8 cellular contexts compared by ENCODE assay signal in genomic region chr6:21592953-21593352, GRCh38. TPM values are rescaled to one million over a fixed set of nuclear protein-coding genes. Genes with fewer than 3 reads are reported as not detected.
DNase-seq lines count a peak whose midpoint lies in the region; ATAC-seq and TF ChIP-seq lines count a peak whose summit lies in the region.

No MANE protein-coding gene starts in this region.

- peaks cover 14 to 23% (median 20%) of the 10 kb centered on the region in 10 experiments for H3K4me1 ChIP-seq in BLaER1 treated with 17β-estradiol and CSF1 and Interleukin-3, amounts not matched to agents 10 nM and 100 nM
- no peaks in the 10 kb centered on the region for H3K4me1 ChIP-seq in colonic mucosa
- peaks cover 18% of the 10 kb centered on the region for H3K4me1 ChIP-seq in neural progenitor cell

- ATAC-seq in HG02588 (IDR thresholded peaks at IDR 0.05; ENCODE audit: unreplicated experiment) = no peak

- H2AFZ ChIP-seq in neural progenitor cell (replicated peaks) = no peak overlapping the region

- H3K36me3 Mint-ChIP-seq in neural progenitor cell (peaks cover 18% of the 10 kb centered on the region), osteocyte (ENCODE audit: unreplicated experiment) (peaks cover 24% of the 10 kb centered on the region)

- H3K27ac Mint-ChIP-seq in neural progenitor cell = no peak overlapping the region
- H3K27ac Mint-ChIP-seq in osteocyte (ENCODE audit: unreplicated experiment) = no peak overlapping the region

- H3K9me3 Mint-ChIP-seq in neural progenitor cell = peaks cover 2% of the 10 kb centered on the region
- H3K9me3 Mint-ChIP-seq in osteocyte (ENCODE audit: unreplicated experiment) = no peaks in the 10 kb centered on the region

- peaks cover 0 to 9% (median 0%) of the 10 kb centered on the region in 11 experiments; a peak in 3 of 22 replicates for H3K9me3 ChIP-seq in BLaER1 treated with 17β-estradiol and CSF1 and Interleukin-3, amounts not matched to agents 10 nM and 100 nM (replicated peaks in 1 of 11)
- no peaks in the 10 kb centered on the region for H3K9me3 ChIP-seq in colonic mucosa
- H3K9me3 ChIP-seq in neural progenitor cell (ENCODE audit: low read depth) = no peaks in the 10 kb centered on the region

- no peaks in the 10 kb centered on the region for H3K27me3 ChIP-seq in BLaER1 treated with 17β-estradiol and CSF1 and Interleukin-3, amounts not matched to agents 10 nM and 100 nM
- H3K27me3 ChIP-seq in colonic mucosa (no peaks in the 10 kb centered on the region), neural progenitor cell (no peaks in the 10 kb centered on the region)

- TF ChIP-seq CTCF in LNCaP clone FGC (IDR thresholded peaks at IDR 0.05; ENCODE audit: control insufficient read depth, extremely low read depth, insufficient read depth) (no peak), colonic mucosa (IDR thresholded peaks at IDR 0.05) (no peak), neural progenitor cell (IDR thresholded peaks at IDR 0.05) (no peak), osteocyte (IDR thresholded peaks at IDR 0.05) (no peak)

- intact Hi-C loops in colonic mucosa (cut with DNase I) = no loop called here

- peaks cover 0 to 31% (median 27%) of the 10 kb centered on the region in 11 experiments; a peak in 16 of 22 replicates for H3K36me3 ChIP-seq in BLaER1 treated with 17β-estradiol and CSF1 and Interleukin-3, amounts not matched to agents 10 nM and 100 nM
- no peaks in the 10 kb centered on the region for H3K36me3 ChIP-seq in colonic mucosa
- H3K36me3 ChIP-seq in neural progenitor cell = peaks cover 5% of the 10 kb centered on the region

- H3K27me3 Mint-ChIP-seq in neural progenitor cell (ENCODE audit: insufficient read depth, low read depth) (peaks cover 12% of the 10 kb centered on the region), osteocyte (ENCODE audit: unreplicated experiment) (no peaks in the 10 kb centered on the region)

- H4K20me1 ChIP-seq in BLaER1 treated with 17β-estradiol and CSF1 and Interleukin-3, amounts not matched to agents 10 nM and 100 nM = peaks cover 0 to 48% (median 42%) of the 10 kb centered on the region in 11 experiments; a peak in 16 of 22 replicates
- peaks cover 41% of the 10 kb centered on the region for H4K20me1 ChIP-seq in neural progenitor cell (ENCODE audit: low read depth)

- H3K4me3 Mint-ChIP-seq in neural progenitor cell (no peak overlapping the region), osteocyte (ENCODE audit: unreplicated experiment) (no peak overlapping the region)

- H3K79me2 ChIP-seq in neural progenitor cell (ENCODE audit: low read depth) = peaks cover 44% of the 10 kb centered on the region

- peaks cover 51% of the 10 kb centered on the region for H3F3A ChIP-seq in neural progenitor cell (ENCODE audit: low read depth)

- H3K27ac ChIP-seq in BLaER1 treated with 17β-estradiol and CSF1 and Interleukin-3, amounts not matched to agents 10 nM and 100 nM = peak overlapping the region in 5 of 11 experiments; percentile 8 to 25 (median 20); a peak in 6 of 22 replicates
- peak overlapping the region; percentile 94 for H3K27ac ChIP-seq in colonic mucosa
- H3K27ac ChIP-seq in neural progenitor cell = no peak overlapping the region

- H3K4me3 ChIP-seq in BLaER1 treated with 17β-estradiol and CSF1 and Interleukin-3, amounts not matched to agents 10 nM and 100 nM = peak overlapping the region; percentile 85 to 99 (median 94)
- H3K4me3 ChIP-seq in LNCaP clone FGC (ENCODE audit: low read depth, low read length) (peak overlapping the region; percentile 77), colonic mucosa (peak overlapping the region; percentile 75), neural progenitor cell (peak overlapping the region; percentile 76)

- no peak for DNase-seq in LNCaP clone FGC (ENCODE audit: low read depth)
- DNase-seq in colonic mucosa = no peak
- DNase-seq in neural progenitor cell (ENCODE audit: low spot score) = no peak
- DNase-seq in medulla oblongata (ENCODE audit: extremely low spot score) = no peak
- no peak for DNase-seq in osteocyte (ENCODE audit: extremely low spot score, unreplicated experiment)
- DNase-seq in NCI-H2196 treated with DMSO at 0.1 percent for 48 hours (lab: John Stamatoyannopoulos, UW; ENCODE audit: unreplicated experiment) = no peak

- peak overlapping the region in 10 of 11 experiments; percentile 13 to 98 (median 56); a peak in 15 of 22 replicates for H3K9ac ChIP-seq in BLaER1 treated with 17β-estradiol and CSF1 and Interleukin-3, amounts not matched to agents 10 nM and 100 nM
- H3K9ac ChIP-seq in colonic mucosa (ENCODE audit: low read depth in 2 of 2, low read length in 2 of 2) (peak overlapping the region in 1 of 2 donors; percentile 98), neural progenitor cell (no peak overlapping the region)

- H3K4me1 Mint-ChIP-seq in neural progenitor cell = peaks cover 14% of the 10 kb centered on the region
- peaks cover 9% of the 10 kb centered on the region for H3K4me1 Mint-ChIP-seq in osteocyte (ENCODE audit: unreplicated experiment)

- peak overlapping the region; percentile 60 to 96 (median 81) for H3K4me2 ChIP-seq in BLaER1 treated with 17β-estradiol and CSF1 and Interleukin-3, amounts not matched to agents 10 nM and 100 nM
- peak overlapping the region; percentile 88 for H3K4me2 ChIP-seq in neural progenitor cell

RNA-seq across cellular contexts. Expression of gene SOX4, which starts 0.6 kb away (rescaled TPM):
- total RNA-seq in colonic mucosa (10 to 100 TPM; 45.1 to 47.0 TPM), neural progenitor cell (ENCODE audit: low replicate concordance) (147 and 161 TPM in 2 replicates), osteocyte (110 and 118 TPM in 2 replicates)
